ENCODE assay signal across 8 cellular contexts in genomic region chr14:91113829-91114078, GRCh38. TPM values are rescaled to one million over a fixed set of nuclear protein-coding genes. Genes with fewer than 3 reads are reported as not detected.
DNase-seq lines count a peak whose midpoint lies in the region; ATAC-seq, FAIRE-seq and TF ChIP-seq lines count a peak whose summit lies in the region.

DGLUCY (plus strand) TSS chr14:91114073; CDS start chr14:91160295, 46,222 bp downstream.

- TF ChIP-seq POLR2A in GM12878 (IDR thresholded peaks at IDR 0.05; ENCODE audit: low read depth, low read length), result no peak

- under 1% methylated on average over 5 of the region's 5 CpGs for WGBS in GM12878 (ENCODE audit: insufficient coverage, insufficient replicate concordance, low lambda C conversion rate, missing lambda C conversion rate)

- H3K9me3 Mint-ChIP-seq in activated CD4-positive, alpha-beta T cell treated with anti-CD3 and anti-CD28 coated beads for 36 hours (ENCODE audit: low read depth), result peaks cover 2% of the 10 kb centered on the region

- H3K4me1 ChIP-seq in GM12878 (ENCODE audit: control insufficient read depth, insufficient read depth, low read length) (peaks cover 25% of the 10 kb centered on the region), iPS-15b (ENCODE audit: control insufficient read depth, insufficient read depth, low read length) (peaks cover 21% of the 10 kb centered on the region), skeletal muscle tissue (ENCODE audit: control insufficient read depth in 3 of 3, insufficient read depth in 3 of 3, low read length in 3 of 3) (peaks cover 34 to 43% (median 40%) of the 10 kb centered on the region in 3 donors)

- H3K9me3 ChIP-seq in GM12878 (replicated peaks; ENCODE audit: control insufficient read depth, insufficient read depth, low read length), result no peaks in the 10 kb centered on the region
- H3K9me3 ChIP-seq in iPS-15b (ENCODE audit: control insufficient read depth, insufficient read depth, low read length), result no peaks in the 10 kb centered on the region
- H3K9me3 ChIP-seq in skeletal muscle tissue (ENCODE audit: control insufficient read depth in 3 of 3, low read length in 3 of 3), result no peaks in the 10 kb centered on the region

- TF ChIP-seq RAD21 in GM12878 (IDR thresholded peaks at IDR 0.05; ENCODE audit: insufficient read depth, low read depth, low read length), result no peak

- H3K4me1 Mint-ChIP-seq in activated CD4-positive, alpha-beta T cell treated with anti-CD3 and anti-CD28 coated beads for 36 hours, result peaks cover 70% of the 10 kb centered on the region

- TF ChIP-seq CTCF in GM12878 (IDR thresholded peaks at IDR 0.05 in 2 of 3, conservative IDR thresholded peaks at IDR 0.05 in 1 of 3; ENCODE audit: control insufficient read depth in 2 of 3, extremely low read depth in 1 of 3, insufficient read depth in 1 of 3, low read depth in 3 of 3, low read length in 3 of 3), result no peak; a peak in 1 of 6 replicates

- no peaks in the 10 kb centered on the region for H3K27me3 ChIP-seq in GM12878 (replicated peaks in 1 of 2; ENCODE audit: control insufficient read depth in 2 of 2, insufficient read depth in 2 of 2, low read length in 1 of 2)
- no peaks in the 10 kb centered on the region for H3K27me3 ChIP-seq in iPS-15b (ENCODE audit: control insufficient read depth, insufficient read depth, low read length)
- no peaks in the 10 kb centered on the region for H3K27me3 ChIP-seq in skeletal muscle tissue (ENCODE audit: control insufficient read depth in 3 of 3, insufficient read depth in 3 of 3, low read length in 3 of 3)

- H3K27ac ChIP-seq in GM12878 (ENCODE audit: control insufficient read depth, insufficient read depth), result peak within 1 kb of the TSS; percentile 98
- H3K27ac ChIP-seq in skeletal muscle tissue (ENCODE audit: low read depth, low read length), result peak within 1 kb of the TSS; percentile 97

- in situ Hi-C loops in GM12878 (cut with MboI), result no loop called here

- no peak for FAIRE-seq in GM12878 (lab: Jason Lieb, UNC)

- peak within 1 kb of the TSS; percentile 99 for H3K4me3 Mint-ChIP-seq in activated CD4-positive, alpha-beta T cell treated with anti-CD3 and anti-CD28 coated beads for 36 hours

- TF ChIP-seq EP300 in GM12878 (IDR thresholded peaks at IDR 0.05; ENCODE audit: borderline replicate concordance in 1 of 2, control insufficient read depth in 1 of 2, low read depth in 2 of 2, low read length in 2 of 2), result no peak

- peak within 1 kb of the TSS; percentile 92 for H2AFZ ChIP-seq in GM12878 (ENCODE audit: control insufficient read depth, low read depth, low read length)

- POLR2A ChIA-PET in activated CD4-positive, alpha-beta T cell treated with anti-CD3 and anti-CD28 coated beads for 36 hours (lab: Charles Lee), result interaction anchor here (0.5 to 3.4 kb wide), 4 partner anchors 18 to 106 kb away, joined by 3 to 29 read pairs (median 4); partner anchors contain the start of gene RPS6KA5
- POLR2A ChIA-PET in GM12878 (lab: Charles Lee), result interaction anchor here (0.6 to 3.9 kb wide), 9 partner anchors 9 to 234 kb away, joined by 3 to 94 read pairs (median 4); partner anchors contain the start of gene RPS6KA5

- CTCF ChIA-PET in activated CD4-positive, alpha-beta T cell treated with anti-CD3 and anti-CD28 coated beads for 36 hours (lab: Charles Lee), result interaction anchor here (0.5 to 4.2 kb wide), 7 partner anchors 38 to 285 kb away, joined by 3 to 23 read pairs (median 4); partner anchors contain the start of gene RPS6KA5
- CTCF ChIA-PET in GM12878 (lab: Yijun Ruan, JAX), result interaction anchor here (1.0 to 4.2 kb wide), 13 partner anchors 25 to 714 kb away, joined by 3 to 28 read pairs (median 5); partner anchors contain the start of gene RPS6KA5

- peak; percentile 81 for DNase-seq in activated CD4-positive, alpha-beta T cell treated with anti-CD3 and anti-CD28 coated beads for 36 hours
- DNase-seq in activated CD4-positive, alpha-beta T cell treated with anti-CD3 and anti-CD28 coated beads for 4 hours, result no peak
- peak; percentile 90 to 95 for DNase-seq in NCI-H524 (lab: John Stamatoyannopoulos, UW)
- no peak for DNase-seq in GM12878 (ENCODE audit: low read depth, low spot score)
- DNase-seq in NCI-H1417 treated with DMSO at 0.1 percent for 48 hours (lab: John Stamatoyannopoulos, UW), result no peak

- peak within 1 kb of the TSS; percentile 75 for H3K4me2 ChIP-seq in GM12878 (ENCODE audit: control insufficient read depth, insufficient read depth)

- H3K36me3 ChIP-seq in GM12878 (ENCODE audit: control insufficient read depth in 2 of 2, insufficient read depth in 2 of 2, low read length in 1 of 2), result peaks cover 0 to 3% of the 10 kb centered on the region in 2 experiments; a peak in 2 of 4 replicates
- H3K36me3 ChIP-seq in iPS-15b (ENCODE audit: control insufficient read depth, insufficient read depth, low read length), result no peaks in the 10 kb centered on the region
- H3K36me3 ChIP-seq in skeletal muscle tissue (ENCODE audit: control insufficient read depth in 3 of 3, insufficient read depth in 3 of 3, low read length in 3 of 3), result peaks cover 0 to 3% (median 2%) of the 10 kb centered on the region in 3 donors

- ATAC-seq in activated CD4-positive, alpha-beta T cell treated with anti-CD3 and anti-CD28 coated beads for 36 hours, result no peak
- peak; percentile 72 for ATAC-seq in HG02642 (IDR thresholded peaks at IDR 0.05; ENCODE audit: poor library complexity, unreplicated experiment)
- ATAC-seq in GM12878, result peak; percentile 89

- no peaks in the 10 kb centered on the region for H3K27me3 Mint-ChIP-seq in activated CD4-positive, alpha-beta T cell treated with anti-CD3 and anti-CD28 coated beads for 36 hours

- H3K9ac ChIP-seq in GM12878 (ENCODE audit: control insufficient read depth, insufficient read depth, low read length) (peak within 1 kb of the TSS; percentile 89), iPS-15b (ENCODE audit: low read depth, low read length) (peak within 1 kb of the TSS; percentile 74), skeletal muscle tissue (ENCODE audit: low read depth in 1 of 3, low read length in 3 of 3) (peak within 1 kb of the TSS; percentile 91 to 99 (median 99))

- RAD21 ChIA-PET in GM12878 (lab: Charles Lee; ENCODE audit: unreplicated experiment), result interaction anchor here (0.8 to 5.3 kb wide), 16 partner anchors 9 to 210 kb away, joined by 3 to 63 read pairs (median 3); partner anchors contain the start of gene RPS6KA5

- peaks cover 46% of the 10 kb centered on the region for H3K79me2 ChIP-seq in GM12878 (ENCODE audit: control insufficient read depth, insufficient read depth, low read length)

- BruUV-seq in GM12878 (replicated peaks; lab: Mats Ljungman, UMichigan), result no TSS peak

- H4K20me1 ChIP-seq in GM12878 (ENCODE audit: control insufficient read depth, insufficient read depth), result no peaks in the 10 kb centered on the region

- H3K27ac Mint-ChIP-seq in activated CD4-positive, alpha-beta T cell treated with anti-CD3 and anti-CD28 coated beads for 36 hours, result peak within 1 kb of the TSS; percentile 99

- peak within 1 kb of the TSS; percentile 100 for H3K4me3 ChIP-seq in GM12878
- H3K4me3 ChIP-seq in iPS-15b (ENCODE audit: low read depth, low read length), result peak within 1 kb of the TSS; percentile 51
- H3K4me3 ChIP-seq in skeletal muscle tissue (ENCODE audit: low read length in 3 of 3), result peak within 1 kb of the TSS; percentile 97 to 99 (median 98)

- H3K36me3 Mint-ChIP-seq in activated CD4-positive, alpha-beta T cell treated with anti-CD3 and anti-CD28 coated beads for 36 hours (ENCODE audit: low read depth), result peaks cover 27% of the 10 kb centered on the region

- intact Hi-C loops in activated CD4-positive, alpha-beta T cell treated with anti-CD3 and anti-CD28 coated beads for 36 hours (cut with DNase I, micrococcal nuclease), result loop anchor here (1.0 to 2.0 kb wide), 5 partner anchors 35 to 355 kb away; partner anchors contain the start of gene RPS6KA5 (in 2 of the 2)
- intact Hi-C loops in GM12878 (cut with micrococcal nuclease; ENCODE audit: unreplicated experiment), result loop anchor here (1.0 kb wide), 1 partner anchor 53 kb away; the partner anchor contains the start of gene RPS6KA5

- SMC1A ChIA-PET in GM12878 (lab: Charles Lee; ENCODE audit: uncharacterized antibody, unreplicated experiment), result interaction anchor here (0.6 to 4.2 kb wide), 16 partner anchors 12 to 436 kb away, joined by 3 to 68 read pairs (median 4); partner anchors contain the start of gene RPS6KA5

TF ChIP-seq in GM12878, 131 proteins besides CTCF, POLR2A, EP300 and RAD21 (continues in another document):
- TF ChIP-seq MLLT1 (IDR thresholded peaks at IDR 0.05), result no peak
- TF ChIP-seq EED (IDR thresholded peaks at IDR 0.05; ENCODE audit: low read depth), result no peak
- no peak for TF ChIP-seq PAX8 (IDR thresholded peaks at IDR 0.05)
- TF ChIP-seq ZNF622 (IDR thresholded peaks at IDR 0.05), result no peak

RNA-seq across cellular contexts. Expression of gene DGLUCY, which starts in this region (rescaled TPM):
- 10 to 100 TPM; 46.3 to 55.2 TPM for total RNA-seq in activated CD4-positive, alpha-beta T cell treated with anti-CD3 and anti-CD28 coated beads for 36 hours
- 462 and 476 TPM in 2 replicates for total RNA-seq in GM12878 (2013; cell fraction: nucleolus; rRNA removed)
- total RNA-seq in GM12878 (2014; rRNA removed), result 64.0 and 69.7 TPM in 2 replicates
- 52.8 and 57.8 TPM in 2 replicates for total RNA-seq in GM12878 (2014; rRNA removed; fragmentation: Illumina TruSeq; extraction: Trizol)
- total RNA-seq in GM12878 (2021), result 50.5 and 56.8 TPM in 2 replicates
- 37.4 TPM for polyA plus RNA-seq in GM12878 (2011; ENCODE audit: low read depth)
- polyA plus RNA-seq in GM12878 (2011; rRNA removed), result 42.9 and 53.5 TPM in 2 replicates
- polyA plus RNA-seq in GM12878 (2011; cell fraction: cytosol; rRNA removed), result 52.2 and 69.1 TPM in 2 replicates
- 290 and 321 TPM in 2 replicates for polyA plus RNA-seq in GM12878 (2011; cell fraction: nucleus; rRNA removed)
- 39.8 and 51.8 TPM in 2 replicates for polyA plus RNA-seq in GM12878 (2012)
- polyA plus RNA-seq in GM12878 (2014; fragmentation: Illumina TruSeq; extraction: Trizol), result 69.9 and 70.3 TPM in 2 replicates
- 10 to 100 TPM; 15.0 to 23.2 TPM for polyA plus RNA-seq in GM12878 (2014; fragmentation: Nextera tagmentation; extraction: Ambion mirVana)
- polyA plus RNA-seq in GM12878 (2014; rRNA removed), result 57.4 and 64.6 TPM in 2 replicates
- 10 to 100 TPM; 47.3 to 47.4 TPM for polyA plus RNA-seq in GM12878 (2016; fragmentation: Nextera tagmentation; extraction: Ambion mirVana)
- 76.4 and 134 TPM in 2 replicates for polyA minus RNA-seq in GM12878 (2011; rRNA and poly(A)+ RNA removed)
- polyA minus RNA-seq in GM12878 (2011; cell fraction: cytosol; rRNA and poly(A)+ RNA removed), result 18.7 and 23.9 TPM in 2 replicates
- polyA minus RNA-seq in GM12878 (2011; cell fraction: nucleus; rRNA and poly(A)+ RNA removed), result 101 and 133 TPM in 2 replicates
- total RNA-seq in skeletal muscle tissue, result 49.6 TPM

Comparison
In these comparisons a context has a peak if more than half of its experiments do, and no peak if none do; other contexts are left out.
1. DNase-seq: peak in activated CD4-positive, alpha-beta T cell treated with anti-CD3 and anti-CD28 coated beads for 36 hours (single experiment) and NCI-H524 (2 of 2); none in activated CD4-positive, alpha-beta T cell treated with anti-CD3 and anti-CD28 coated beads for 4 hours (0 of 2), GM12878 (single experiment) and NCI-H1417 treated with DMSO at 0.1 percent for 48 hours (single experiment).
2. Peak in every context shown above with its lines, with median percentiles within 50 percentile points of each other: H3K4me3 ChIP-seq and H3K9ac ChIP-seq.